In the genomic region with DNA sequence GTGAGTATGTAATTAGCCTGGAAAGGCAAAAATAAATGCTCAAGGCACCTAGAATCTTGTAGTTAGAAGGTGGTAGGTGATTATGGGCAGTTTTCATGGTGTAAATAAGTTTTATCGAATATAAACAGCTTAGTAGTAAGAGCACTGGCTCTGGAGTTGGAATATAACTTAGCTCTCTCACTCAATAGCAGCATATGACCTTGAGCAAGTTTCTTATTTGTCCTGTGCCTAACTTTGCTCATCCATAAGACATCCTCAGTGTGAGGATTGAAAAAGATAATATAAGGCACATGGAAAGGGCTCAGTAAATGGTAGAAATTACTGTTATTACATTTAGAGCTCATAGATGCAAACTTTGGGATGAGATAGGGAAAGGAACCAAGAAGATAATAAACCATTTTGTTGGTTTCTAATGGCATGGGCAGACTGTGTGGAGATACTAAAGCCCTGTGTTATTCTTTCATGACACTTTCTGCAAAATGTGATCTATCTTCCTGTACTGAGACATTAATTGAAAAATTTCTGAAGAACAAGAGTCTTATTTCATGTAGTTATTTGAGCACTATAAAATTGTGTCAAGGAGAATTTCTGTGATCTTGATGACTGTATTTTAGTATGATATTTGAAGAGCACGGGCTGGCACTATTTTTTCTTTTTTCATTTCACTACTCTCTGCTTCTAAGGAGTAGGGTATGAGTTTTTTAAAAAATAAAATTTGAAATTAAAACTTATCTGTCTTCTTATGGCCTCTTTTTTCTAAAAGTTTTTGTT, we compare ENCODE assay signal across 8 cellular contexts. TPM values are rescaled to one million over a fixed set of nuclear protein-coding genes. Genes with fewer than 3 reads are reported as not detected.
DNase-seq lines count a peak whose midpoint lies in the region; ATAC-seq and TF ChIP-seq lines count a peak whose summit lies in the region.

No MANE protein-coding gene starts in this region.

- H3K27me3 Mint-ChIP-seq in natural killer cell (ENCODE audit: low read depth in 2 of 2) = no peaks in the 10 kb centered on the region

- DNase-seq in AG09309 (ENCODE audit: low read depth) = no peak
- DNase-seq in KBM-7 = peak; percentile 21
- peak in 1 of 2 donors; percentile 16 for DNase-seq in cardiac fibroblast (ENCODE audit: low read depth in 2 of 2)
- DNase-seq in natural killer cell = no peak
- no peak for DNase-seq in NCI-H1092 (lab: John Stamatoyannopoulos, UW)
- DNase-seq in NCI-H1092 treated with DMSO at 0.1 percent for 48 hours (lab: John Stamatoyannopoulos, UW) = no peak
- no peak for DNase-seq in NCI-H82 treated with DMSO at 0.1 percent for 48 hours (lab: John Stamatoyannopoulos, UW; ENCODE audit: unreplicated experiment)

- H3K4me3 ChIP-seq in AG09309 (ENCODE audit: control insufficient read depth, low read depth, low read length) (peak overlapping the region; percentile 81; the same call in 1 of the 2 replicates), cardiac fibroblast (replicated peaks in 1 of 2; ENCODE audit: low read depth in 2 of 2, low read length in 2 of 2) (peak overlapping the region; percentile 64 to 72)

- in situ Hi-C loops in KBM-7 (cut with MboI; ENCODE audit: low pct_unique_long_range_greater_than_20kb, low sequenced_read_pairs) = no loop called here

- peak overlapping the region; percentile 92 for H3K4me3 Mint-ChIP-seq in natural killer cell

- TF ChIP-seq CTCF in AG09309 (IDR thresholded peaks at IDR 0.05; ENCODE audit: control insufficient read depth, insufficient read depth, low read depth, low read length, missing control alignments) (no peak), cardiac fibroblast (IDR thresholded peaks at IDR 0.05; ENCODE audit: low read depth, low read length) (no peak), natural killer cell (IDR thresholded peaks at IDR 0.05) (no peak)

- intact Hi-C loops in natural killer cell (cut with micrococcal nuclease) = no loop called here

- peak overlapping the region; percentile 88 to 90 for H3K27ac Mint-ChIP-seq in natural killer cell

- ATAC-seq in natural killer cell (no peak), HG02759 (IDR thresholded peaks at IDR 0.05; ENCODE audit: unreplicated experiment) (no peak)

- H3K36me3 Mint-ChIP-seq in natural killer cell = no peaks in the 10 kb centered on the region

- peaks cover 57% of the 10 kb centered on the region in 2 donors for H3K4me1 Mint-ChIP-seq in natural killer cell

- H3K9me3 Mint-ChIP-seq in natural killer cell = no peaks in the 10 kb centered on the region

RNA-seq across cellular contexts. Expression of a gene that starts 3.1 kb away (rescaled TPM):
- total RNA-seq in natural killer cell = 10 to 100 TPM; 33.4 to 48.7 (median 40.3) TPM

RNA-seq across cellular contexts. Expression of a gene that starts 52.1 kb away (rescaled TPM):
- total RNA-seq in natural killer cell = 10 to 100 TPM; 31.7 to 53.4 (median 34.0) TPM
